Comparison of ENCODE assay signal across 11 cellular contexts in genomic region chr10:79136227-79137005, GRCh38.
DNase-seq lines count a peak whose midpoint lies in the region; ATAC-seq and TF ChIP-seq lines count a peak whose summit lies in the region.
"Had no signal": no experiment of that assay in that cellular context is flagged by ENCODE, and none has a peak within 500 bp of the region (broad histone marks: within the 10 kb centered on the region; RNA-seq: fewer than 3 reads in every experiment).

No MANE protein-coding gene starts in this region.

- peaks cover 47 to 100% (median 96%) of the 10 kb centered on the region in 12 donors for H3K4me1 ChIP-seq in heart left ventricle
- peaks cover 38 to 58% of the 10 kb centered on the region in 2 donors for H3K4me1 ChIP-seq in lung (ENCODE audit: control insufficient read depth in 2 of 2, insufficient read depth in 2 of 2, low read length in 2 of 2)
- H3K4me1 ChIP-seq in upper lobe of right lung, result peaks cover 66% of the 10 kb centered on the region

- H3K27ac Mint-ChIP-seq in activated naive CD4-positive, alpha-beta T cell treated with anti-CD3 and anti-CD28 coated beads, Interleukin-2, amount 50 U/mL, for 72 hours, result peak overlapping the region; percentile 86 to 90

- no peaks in the 10 kb centered on the region for H3K9me3 ChIP-seq in heart left ventricle
- no peaks in the 10 kb centered on the region for H3K9me3 ChIP-seq in lung (ENCODE audit: control insufficient read depth in 2 of 2, insufficient read depth in 1 of 2, low read length in 1 of 2)
- no peaks in the 10 kb centered on the region for H3K9me3 ChIP-seq in upper lobe of right lung

- H3K36me3 Mint-ChIP-seq in activated naive CD4-positive, alpha-beta T cell treated with anti-CD3 and anti-CD28 coated beads, Interleukin-2, amount 50 U/mL, for 72 hours, result no peaks in the 10 kb centered on the region

- H3K27ac ChIP-seq in heart left ventricle (peak overlapping the region; percentile 20 to 97 (median 88)), lung (ENCODE audit: low read depth in 1 of 2, low read length in 1 of 2) (peak overlapping the region; percentile 33 to 95), upper lobe of right lung (peak overlapping the region; percentile 64)

- no peak for TF ChIP-seq POLR2A in heart left ventricle (IDR thresholded peaks at IDR 0.05)

- H3K27me3 ChIP-seq in heart left ventricle (no peaks in the 10 kb centered on the region), lung (ENCODE audit: control insufficient read depth, insufficient read depth) (no peaks in the 10 kb centered on the region), upper lobe of right lung (no peaks in the 10 kb centered on the region)

- TF ChIP-seq CTCF in heart left ventricle (IDR thresholded peaks at IDR 0.05), result no peak
- no peak for TF ChIP-seq CTCF in lung (IDR thresholded peaks at IDR 0.05; ENCODE audit: control extremely low read depth, extremely low read depth)
- TF ChIP-seq CTCF in upper lobe of right lung (IDR thresholded peaks at IDR 0.05), result no peak

- ATAC-seq in heart left ventricle (no peak), Right ventricle myocardium superior (ENCODE audit: poor library complexity) (no peak), lung (ENCODE audit: insufficient read depth, low FRiP score) (no peak), upper lobe of right lung (no peak), GM18511 (IDR thresholded peaks at IDR 0.05; ENCODE audit: unreplicated experiment) (no peak)
- peak; percentile 16 to 62 for ATAC-seq in activated naive CD4-positive, alpha-beta T cell treated with anti-CD3 and anti-CD28 coated beads, Interleukin-2, amount 50 U/mL, for 72 hours

- WGBS in heart left ventricle, 4 donors, result 25 to 38% (median 32%) methylated on average over 2 of the region's 2 CpGs
- 15 to 31% methylated on average over 2 of the region's 2 CpGs for WGBS in lung, 2 donors

- no peaks in the 10 kb centered on the region for H3K9me3 Mint-ChIP-seq in activated naive CD4-positive, alpha-beta T cell treated with anti-CD3 and anti-CD28 coated beads, Interleukin-2, amount 50 U/mL, for 72 hours

- intact Hi-C loops in heart left ventricle (cut with DNase I), result loop anchor here in 5 of 10 donors (5.0 to 10.0 kb wide), 5 partner anchors 48 to 64 kb away; no protein-coding TSS in a partner anchor
- intact Hi-C loops in Right ventricle myocardium superior (cut with DNase I), result no loop called here
- intact Hi-C loops in upper lobe of right lung (cut with DNase I), result no loop called here

- H3K36me3 ChIP-seq in heart left ventricle, result peaks cover 0 to 20% (median 10%) of the 10 kb centered on the region in 9 donors
- peaks cover 0 to 23% of the 10 kb centered on the region in 2 donors for H3K36me3 ChIP-seq in lung (ENCODE audit: control insufficient read depth in 2 of 2, insufficient read depth in 2 of 2, low read length in 2 of 2)
- peaks cover 14% of the 10 kb centered on the region for H3K36me3 ChIP-seq in upper lobe of right lung

- DNase-seq in heart left ventricle, result no peak
- DNase-seq in Right ventricle myocardium superior, result no peak
- DNase-seq in activated naive CD4-positive, alpha-beta T cell treated with anti-CD3 and anti-CD28 coated beads, Interleukin-2, amount 50 U/mL, for 72 hours (ENCODE audit: low spot score in 2 of 2), result no peak
- no peak for DNase-seq in lung (ENCODE audit: low spot score)
- no peak for DNase-seq in upper lobe of right lung
- no peak for DNase-seq in NCI-H146 treated with DMSO at 0.1 percent for 48 hours (lab: John Stamatoyannopoulos, UW; ENCODE audit: unreplicated experiment)
- no peak for DNase-seq in cerebellar nuclear complex (lab: John Stamatoyannopoulos, UW)
- DNase-seq: anterior cingulate cortex, NCI-H1436, retina had no signal

- H3K4me3 ChIP-seq in heart left ventricle, result no peak overlapping the region
- H3K4me3 ChIP-seq in lung, result no peak overlapping the region
- no peak overlapping the region for H3K4me3 ChIP-seq in upper lobe of right lung

Comparison
In these comparisons a context has a peak if more than half of its experiments do, and no peak if none do; other contexts are left out.
1. ATAC-seq: peak in activated naive CD4-positive, alpha-beta T cell treated with anti-CD3 and anti-CD28 coated beads, Interleukin-2, amount 50 U/mL, for 72 hours (2 of 2); none in heart left ventricle (0 of 4), Right ventricle myocardium superior (single experiment), lung (single experiment), upper lobe of right lung (single experiment) and GM18511 (single experiment).
2. Peak in every context shown above with its lines, with median percentiles within 50 percentile points of each other: H3K27ac ChIP-seq.